Comparison of ENCODE assay signal across 2 cellular contexts in genomic region chr18:63515799-63516198, GRCh38.
A peak's percentile ranks its signal among the peaks of the same experiment; 100 is the strongest.
TF ChIP-seq lines count a peak whose summit lies in the region.

No MANE protein-coding gene starts in this region.

TF ChIP-seq in A549, 52 proteins besides CTCF, POLR2A, EP300 and RAD21:
- TF ChIP-seq, protein P1, sequence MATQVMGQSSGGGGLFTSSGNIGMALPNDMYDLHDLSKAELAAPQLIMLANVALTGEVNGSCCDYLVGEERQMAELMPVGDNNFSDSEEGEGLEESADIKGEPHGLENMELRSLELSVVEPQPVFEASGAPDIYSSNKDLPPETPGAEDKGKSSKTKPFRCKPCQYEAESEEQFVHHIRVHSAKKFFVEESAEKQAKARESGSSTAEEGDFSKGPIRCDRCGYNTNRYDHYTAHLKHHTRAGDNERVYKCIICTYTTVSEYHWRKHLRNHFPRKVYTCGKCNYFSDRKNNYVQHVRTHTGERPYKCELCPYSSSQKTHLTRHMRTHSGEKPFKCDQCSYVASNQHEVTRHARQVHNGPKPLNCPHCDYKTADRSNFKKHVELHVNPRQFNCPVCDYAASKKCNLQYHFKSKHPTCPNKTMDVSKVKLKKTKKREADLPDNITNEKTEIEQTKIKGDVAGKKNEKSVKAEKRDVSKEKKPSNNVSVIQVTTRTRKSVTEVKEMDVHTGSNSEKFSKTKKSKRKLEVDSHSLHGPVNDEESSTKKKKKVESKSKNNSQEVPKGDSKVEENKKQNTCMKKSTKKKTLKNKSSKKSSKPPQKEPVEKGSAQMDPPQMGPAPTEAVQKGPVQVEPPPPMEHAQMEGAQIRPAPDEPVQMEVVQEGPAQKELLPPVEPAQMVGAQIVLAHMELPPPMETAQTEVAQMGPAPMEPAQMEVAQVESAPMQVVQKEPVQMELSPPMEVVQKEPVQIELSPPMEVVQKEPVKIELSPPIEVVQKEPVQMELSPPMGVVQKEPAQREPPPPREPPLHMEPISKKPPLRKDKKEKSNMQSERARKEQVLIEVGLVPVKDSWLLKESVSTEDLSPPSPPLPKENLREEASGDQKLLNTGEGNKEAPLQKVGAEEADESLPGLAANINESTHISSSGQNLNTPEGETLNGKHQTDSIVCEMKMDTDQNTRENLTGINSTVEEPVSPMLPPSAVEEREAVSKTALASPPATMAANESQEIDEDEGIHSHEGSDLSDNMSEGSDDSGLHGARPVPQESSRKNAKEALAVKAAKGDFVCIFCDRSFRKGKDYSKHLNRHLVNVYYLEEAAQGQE (IDR thresholded peaks at IDR 0.05) = no peak
- peak; percentile 50 for TF ChIP-seq MAFK (IDR thresholded peaks at IDR 0.05; ENCODE audit: partially characterized antibody)

TF ChIP-seq in K562, 482 proteins besides CTCF, POLR2A, EP300 and RAD21:
- no peak for TF ChIP-seq CHD7 (IDR thresholded peaks at IDR 0.05; ENCODE audit: low read depth, low read length)
- peak; percentile 22; the same call in 1 of the 2 replicates for TF ChIP-seq MAFF (IDR thresholded peaks at IDR 0.05; ENCODE audit: low read length)
- TF ChIP-seq, protein P2, sequence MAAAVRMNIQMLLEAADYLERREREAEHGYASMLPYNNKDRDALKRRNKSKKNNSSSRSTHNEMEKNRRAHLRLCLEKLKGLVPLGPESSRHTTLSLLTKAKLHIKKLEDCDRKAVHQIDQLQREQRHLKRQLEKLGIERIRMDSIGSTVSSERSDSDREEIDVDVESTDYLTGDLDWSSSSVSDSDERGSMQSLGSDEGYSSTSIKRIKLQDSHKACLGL (CRISPR knock-in tag; IDR thresholded peaks at IDR 0.05; ENCODE audit: borderline replicate concordance, poor library complexity, severe bottlenecking) = no peak
- TF ChIP-seq HSF4 (CRISPR knock-in tag; IDR thresholded peaks at IDR 0.05; ENCODE audit: borderline replicate concordance) = no peak
- TF ChIP-seq MAFK (IDR thresholded peaks at IDR 0.05; ENCODE audit: low read length) = peak; percentile 27; the same call in 1 of the 2 replicates
- TF ChIP-seq ZNF316 (IDR thresholded peaks at IDR 0.05) = peak; percentile 58; the same call in 1 of the 2 replicates
- no peak for TF ChIP-seq CHD4 (IDR thresholded peaks at IDR 0.05; ENCODE audit: insufficient read depth, insufficient replicate concordance, low read depth, low read length, poor library complexity, severe bottlenecking)
- TF ChIP-seq MAFG (tag; conservative IDR thresholded peaks at IDR 0.05) = 0 out of 2 replicates have a peak, but pooled peaks have one; percentile 24
- TF ChIP-seq C11orf30 (IDR thresholded peaks at IDR 0.05; ENCODE audit: low read depth) = peak; percentile 54; the same call in 1 of the 2 replicates
- TF ChIP-seq SIN3A (IDR thresholded peaks at IDR 0.05; ENCODE audit: borderline replicate concordance in 2 of 2, control insufficient read depth in 1 of 2, low read depth in 2 of 2, low read length in 2 of 2) = no peak
- no peak for TF ChIP-seq POLR2G (IDR thresholded peaks at IDR 0.05; ENCODE audit: low read depth, low read length)
